Comparison of ENCODE assay signal across 14 cellular contexts in the genomic region with DNA sequence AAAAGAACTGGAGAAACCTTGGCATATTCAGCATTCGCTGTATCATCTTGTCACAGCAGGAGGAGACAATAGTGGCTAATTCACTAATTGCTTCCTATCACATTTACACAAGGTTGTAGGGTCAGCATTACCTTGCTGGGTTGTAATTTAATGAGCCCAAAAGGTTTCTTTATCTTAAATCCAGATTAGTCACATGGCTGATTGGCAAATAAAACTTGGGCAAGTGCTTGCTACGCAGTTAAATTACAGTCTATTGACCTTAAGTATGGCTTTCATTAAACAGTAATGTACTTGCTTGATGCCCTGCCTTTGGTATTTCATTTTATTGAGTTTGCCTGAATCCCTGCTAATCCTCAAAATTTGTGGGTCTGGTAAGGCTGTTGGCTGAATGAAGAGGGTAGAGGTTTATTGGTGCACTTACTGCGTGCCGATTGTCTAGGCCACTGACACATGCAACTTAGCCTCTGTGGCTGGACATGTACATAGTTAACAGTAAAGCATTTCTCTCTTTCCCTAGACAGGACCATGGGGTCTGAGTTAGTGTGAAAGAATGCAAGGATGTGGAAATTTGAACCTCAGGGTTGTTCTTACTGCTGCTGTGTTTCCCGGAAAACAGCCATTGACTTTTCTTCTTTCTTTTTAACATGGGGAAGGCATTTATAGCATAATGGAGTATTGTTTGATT. TPM values are rescaled to one million over a fixed set of nuclear protein-coding genes. Genes with fewer than 3 reads are reported as not detected.
A peak's percentile ranks its signal among the peaks of the same experiment; 100 is the strongest.
DNase-seq lines count a peak whose midpoint lies in the region; TF ChIP-seq lines count a peak whose summit lies in the region.
"Had no signal": no experiment of that assay in that cellular context is flagged by ENCODE, and none has a peak within 500 bp of the region (broad histone marks: within the 10 kb centered on the region; RNA-seq: fewer than 3 reads in every experiment).

No MANE protein-coding gene starts in this region.

- H3K27ac ChIP-seq in VCaP, result peak overlapping the region; percentile 43
- H3K27ac ChIP-seq: 22Rv1 had no signal

- no peak overlapping the region for H3K4me3 ChIP-seq in H7 (ENCODE audit: insufficient read depth, low read depth, low read length)

- DNase-seq in NCI-H1417 (lab: John Stamatoyannopoulos, UW) (peak in 2 of 3 experiments; percentile 15 to 47), NCI-H1417 treated with DMSO at 0.1 percent for 48 hours (lab: John Stamatoyannopoulos, UW) (no peak), foreskin melanocyte (peak; percentile 82), smooth muscle cell of the brain vasculature (ENCODE audit: low read depth, low spot score) (peak; percentile 54), H7 (no peak), NOMO-1 (lab: John Stamatoyannopoulos, UW; ENCODE audit: unreplicated experiment in 2 of 2) (no peak), AML-193 (lab: John Stamatoyannopoulos, UW) (no peak)
- DNase-seq: activated naive CD4-positive, alpha-beta T cell treated with anti-CD3 and anti-CD28 coated beads, Interleukin-2, amount 50 U/mL, for 16 hours; effector memory CD4-positive, alpha-beta T cell; naive B cell; NCI-H1694; T-helper 17 cell had no signal

- no peaks in the 10 kb centered on the region for H3K36me3 ChIP-seq in H7 (replicated peaks; ENCODE audit: control insufficient read depth, insufficient read depth, low read length)

- TF ChIP-seq CTCF in VCaP (conservative IDR thresholded peaks at IDR 0.05), result no peak

- no peaks in the 10 kb centered on the region for H3K27me3 ChIP-seq in H7 (ENCODE audit: control insufficient read depth, insufficient read depth, low read length)

RNA-seq across cellular contexts. Expression of gene FMNL2, which starts 34.3 kb away (rescaled TPM):
- total RNA-seq in H7 (2014; rRNA removed; shearing (Covaris generic)), result 20.0 and 32.7 TPM in 2 replicates

Comparison
In these comparisons a context has a peak if more than half of its experiments do, and no peak if none do; other contexts are left out.
1. DNase-seq: peak in NCI-H1417 (2 of 3), foreskin melanocyte (single experiment) and smooth muscle cell of the brain vasculature (single experiment); none in NCI-H1417 treated with DMSO at 0.1 percent for 48 hours (single experiment), H7 (single experiment), NOMO-1 (0 of 2) and AML-193 (0 of 2).